Comparison of ENCODE assay signal across 9 cellular contexts in the genomic region with DNA sequence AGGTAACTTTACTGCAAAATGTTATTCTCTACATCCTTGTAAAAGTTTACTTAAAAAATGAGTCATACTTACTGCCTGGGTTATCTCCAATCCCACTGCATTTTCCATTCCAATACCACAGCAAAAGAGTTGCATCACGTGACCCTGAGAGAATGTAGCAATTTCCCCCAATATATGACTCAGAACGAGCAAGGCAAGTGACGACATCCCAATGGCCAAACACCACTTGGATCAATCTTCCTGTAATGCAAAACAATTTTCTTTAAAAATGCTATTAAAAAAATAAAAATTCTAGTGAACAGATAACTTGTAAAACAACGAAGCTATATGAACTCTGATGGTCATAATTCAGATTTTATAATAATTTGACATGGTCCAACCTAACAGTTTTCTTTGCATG.
DNase-seq lines count a peak whose midpoint lies in the region; TF ChIP-seq lines count a peak whose summit lies in the region.
"Had no signal": no experiment of that assay in that cellular context is flagged by ENCODE, and none has a peak within 500 bp of the region (broad histone marks: within the 10 kb centered on the region; RNA-seq: fewer than 3 reads in every experiment).

No MANE protein-coding gene starts in this region.

- intact Hi-C loops in transverse colon (cut with DNase I; ENCODE audit: low total_unique reads) (loop anchor here (5.0 kb wide), 1 partner anchor 280 kb away; the partner anchor contains the start of gene MAB21L2), esophagus squamous epithelium (cut with DNase I) (no loop called here), vagina (cut with DNase I) (no loop called here), posterior cingulate gyrus (cut with DNase I) (no loop called here)

- DNase-seq in activated T-cell treated with anti-CD3 and anti-CD28 coated beads for 24 hours (ENCODE audit: low read depth) (peak; percentile 35), foreskin fibroblast (peak; percentile 93 to 97), transverse colon (no peak), esophagus squamous epithelium (lab: John Stamatoyannopoulos, UW) (no peak), vagina (ENCODE audit: extremely low spot score in 2 of 2) (no peak), posterior cingulate gyrus (no peak)
- DNase-seq in activated T-cell treated with anti-CD3 and anti-CD28 coated beads, Interleukin-2, amount 50 U/mL, for 1 hour, result no peak
- peak; percentile 8 to 24 for DNase-seq in activated CD4-positive, alpha-beta T cell treated with anti-CD3 and anti-CD28 coated beads, Interleukin-2, amount 50 U/mL, for 4 hours
- DNase-seq: H7 had no signal

- peak overlapping the region; percentile 17 to 67 (median 34) for H3K27ac ChIP-seq in transverse colon
- no peak overlapping the region for H3K27ac ChIP-seq in esophagus squamous epithelium
- no peak overlapping the region for H3K27ac ChIP-seq in vagina

- TF ChIP-seq EP300 in transverse colon (IDR thresholded peaks at IDR 0.05; ENCODE audit: low read depth), result no peak

- H3K36me3 ChIP-seq in transverse colon (no peaks in the 10 kb centered on the region), esophagus squamous epithelium (no peaks in the 10 kb centered on the region), vagina (no peaks in the 10 kb centered on the region)

- no peak for TF ChIP-seq POLR2A in transverse colon (IDR thresholded peaks at IDR 0.05)
- no peak for TF ChIP-seq POLR2A in esophagus squamous epithelium (IDR thresholded peaks at IDR 0.05)
- no peak for TF ChIP-seq POLR2A in vagina (IDR thresholded peaks at IDR 0.05)

- no peaks in the 10 kb centered on the region for H3K9me3 ChIP-seq in transverse colon
- H3K9me3 ChIP-seq in esophagus squamous epithelium, result no peaks in the 10 kb centered on the region
- H3K9me3 ChIP-seq in vagina, result no peaks in the 10 kb centered on the region

- WGBS in transverse colon (ENCODE audit: low coverage in 1 of 2), 2 donors, result 70 to 91% methylated on average over 4 of the region's 4 CpGs
- 33 to 47% methylated on average over 4 of the region's 4 CpGs for WGBS in esophagus squamous epithelium, 2 donors

- no peaks in the 10 kb centered on the region for H3K27me3 ChIP-seq in transverse colon
- H3K27me3 ChIP-seq in esophagus squamous epithelium, result no peaks in the 10 kb centered on the region
- no peaks in the 10 kb centered on the region for H3K27me3 ChIP-seq in vagina

- H3K4me3 ChIP-seq in foreskin fibroblast (ENCODE audit: low read depth in 1 of 2, low read length in 2 of 2) (no peak overlapping the region), transverse colon (no peak overlapping the region), esophagus squamous epithelium (no peak overlapping the region), vagina (no peak overlapping the region)

- peaks cover 0 to 14% (median 2%) of the 10 kb centered on the region in 4 donors for H3K4me1 ChIP-seq in transverse colon
- no peaks in the 10 kb centered on the region for H3K4me1 ChIP-seq in esophagus squamous epithelium
- no peaks in the 10 kb centered on the region for H3K4me1 ChIP-seq in vagina

- in situ Hi-C loops in transverse colon (cut with MboI; ENCODE audit: low pct_ligation_motif_present in 1 of 4, low pct_unique_long_range_greater_than_20kb in 1 of 4, low sequenced_read_pairs in 3 of 4), result loop anchor here in 2 of 4 donors (10.0 to 25.0 kb wide), 2 partner anchors 282 to 285 kb away; partner anchors contain the start of gene MAB21L2 (in 2 of the 2)

- TF ChIP-seq CTCF in foreskin fibroblast (IDR thresholded peaks at IDR 0.05; ENCODE audit: low read depth, low read length), result no peak
- TF ChIP-seq CTCF in transverse colon (IDR thresholded peaks at IDR 0.05), result no peak
- no peak for TF ChIP-seq CTCF in esophagus squamous epithelium (IDR thresholded peaks at IDR 0.05)
- TF ChIP-seq CTCF in vagina (IDR thresholded peaks at IDR 0.05), result no peak

Comparison
In these comparisons a context has a peak if more than half of its experiments do, and no peak if none do; other contexts are left out.
1. DNase-seq: peak in activated T-cell treated with anti-CD3 and anti-CD28 coated beads for 24 hours (single experiment), activated CD4-positive, alpha-beta T cell treated with anti-CD3 and anti-CD28 coated beads, Interleukin-2, amount 50 U/mL, for 4 hours (2 of 2) and foreskin fibroblast (2 of 2); none in activated T-cell treated with anti-CD3 and anti-CD28 coated beads, Interleukin-2, amount 50 U/mL, for 1 hour (single experiment), transverse colon (single experiment), esophagus squamous epithelium (single experiment), vagina (0 of 2) and posterior cingulate gyrus (0 of 10).
2. H3K27ac ChIP-seq: peak in transverse colon (4 of 4); none in esophagus squamous epithelium (0 of 4) and vagina (single experiment).